1 cellular context compared by ENCODE assay signal in the genomic region with DNA sequence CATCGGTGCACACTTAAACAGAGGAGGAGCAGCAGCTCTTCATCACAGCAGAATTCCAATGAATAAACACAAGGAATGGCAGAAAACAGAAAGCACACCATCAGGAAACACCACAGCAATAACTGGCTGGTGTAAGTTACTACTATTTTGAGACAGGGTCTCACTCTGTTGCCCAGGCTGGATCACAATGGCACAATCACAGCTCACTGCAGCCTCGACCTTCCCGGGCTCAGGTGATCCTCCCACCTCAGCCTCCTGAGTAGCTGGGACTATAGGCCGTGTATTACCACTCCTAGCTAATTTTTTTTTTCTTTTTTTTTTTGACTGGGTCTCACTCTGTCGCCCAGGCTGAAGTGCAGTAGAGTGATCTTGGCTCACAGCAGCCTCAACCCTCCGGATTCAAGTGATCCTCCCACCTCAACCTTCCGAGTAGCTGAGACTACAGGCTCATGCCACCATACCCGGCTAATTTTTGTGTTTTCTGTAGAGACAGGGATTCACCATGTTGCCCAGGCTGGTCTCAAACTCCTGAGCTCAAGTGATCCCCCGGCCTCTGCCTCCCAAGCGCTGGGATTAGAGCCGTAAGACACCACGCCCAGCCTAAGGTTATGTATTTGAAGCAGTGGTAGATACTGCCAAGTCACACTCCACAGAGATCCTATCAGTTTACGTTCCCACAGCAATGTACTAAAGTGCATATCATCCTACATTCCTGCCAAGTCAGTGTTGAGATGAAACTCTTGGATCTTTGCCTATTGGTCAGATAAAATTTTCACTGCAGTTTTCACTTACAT.
A peak's percentile ranks its signal among the peaks of the same experiment; 100 is the strongest.
TF ChIP-seq lines count a peak whose summit lies in the region.

No MANE protein-coding gene starts in this region.

TF ChIP-seq in HepG2, 621 proteins besides CTCF, POLR2A, EP300 and RAD21 (continued from another document and continues in another):
- TF ChIP-seq, protein P1, sequence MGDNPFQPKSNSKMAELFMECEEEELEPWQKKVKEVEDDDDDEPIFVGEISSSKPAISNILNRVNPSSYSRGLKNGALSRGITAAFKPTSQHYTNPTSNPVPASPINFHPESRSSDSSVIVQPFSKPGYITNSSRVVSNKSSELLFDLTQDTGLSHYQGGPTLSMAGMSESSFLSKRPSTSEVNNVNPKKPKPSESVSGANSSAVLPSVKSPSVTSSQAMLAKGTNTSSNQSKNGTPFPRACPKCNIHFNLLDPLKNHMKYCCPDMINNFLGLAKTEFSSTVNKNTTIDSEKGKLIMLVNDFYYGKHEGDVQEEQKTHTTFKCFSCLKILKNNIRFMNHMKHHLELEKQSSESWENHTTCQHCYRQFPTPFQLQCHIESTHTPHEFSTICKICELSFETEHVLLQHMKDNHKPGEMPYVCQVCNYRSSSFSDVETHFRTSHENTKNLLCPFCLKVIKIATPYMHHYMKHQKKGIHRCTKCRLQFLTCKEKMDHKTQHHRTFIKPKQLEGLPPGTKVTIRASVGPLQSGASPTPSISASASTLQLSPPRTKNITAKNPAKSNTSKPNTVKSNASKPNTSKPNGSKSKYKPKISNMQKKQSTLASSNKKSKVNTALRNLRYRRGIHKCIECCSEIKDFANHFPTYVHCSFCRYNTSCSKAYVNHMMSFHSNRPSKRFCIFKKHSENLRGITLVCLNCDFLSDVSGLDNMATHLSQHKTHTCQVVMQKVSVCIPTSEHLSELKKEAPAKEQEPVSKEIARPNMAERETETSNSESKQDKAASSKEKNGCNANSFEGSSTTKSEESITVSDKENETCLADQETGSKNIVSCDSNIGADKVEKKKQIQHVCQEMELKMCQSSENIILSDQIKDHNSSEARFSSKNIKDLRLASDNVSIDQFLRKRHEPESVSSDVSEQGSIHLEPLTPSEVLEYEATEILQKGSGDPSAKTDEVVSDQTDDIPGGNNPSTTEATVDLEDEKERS (CRISPR knock-in tag; IDR thresholded peaks at IDR 0.05) = no peak
- TF ChIP-seq KLF6 (CRISPR knock-in tag; IDR thresholded peaks at IDR 0.05) (no peak), ZNF292 (CRISPR knock-in tag; IDR thresholded peaks at IDR 0.05; ENCODE audit: borderline replicate concordance, low read depth) (no peak), KLF13 (CRISPR knock-in tag; IDR thresholded peaks at IDR 0.05) (no peak), ZNF326 (CRISPR knock-in tag; IDR thresholded peaks at IDR 0.05; ENCODE audit: borderline replicate concordance) (no peak), NFE2L1 (CRISPR knock-in tag; IDR thresholded peaks at IDR 0.05; ENCODE audit: borderline replicate concordance) (no peak), ZSCAN9 (CRISPR knock-in tag; IDR thresholded peaks at IDR 0.05; ENCODE audit: borderline replicate concordance) (no peak), SMAD1 (CRISPR knock-in tag; IDR thresholded peaks at IDR 0.05; ENCODE audit: borderline replicate concordance, low read depth) (no peak), FOXA3 (CRISPR knock-in tag; IDR thresholded peaks at IDR 0.05) (no peak), HIVEP1 (CRISPR knock-in tag; IDR thresholded peaks at IDR 0.05) (no peak), TAF15 (IDR thresholded peaks at IDR 0.05; ENCODE audit: low read depth, low read length, poor library complexity, severe bottlenecking) (no peak), ZNF644 (CRISPR knock-in tag; IDR thresholded peaks at IDR 0.05; ENCODE audit: low read depth) (no peak), DNMT3B (CRISPR knock-in tag; conservative IDR thresholded peaks at IDR 0.05) (no peak), ZNF451 (CRISPR knock-in tag; IDR thresholded peaks at IDR 0.05) (no peak), ZNF10 (CRISPR knock-in tag; IDR thresholded peaks at IDR 0.05; ENCODE audit: borderline replicate concordance, low read depth) (no peak), GATA4 (IDR thresholded peaks at IDR 0.05; ENCODE audit: borderline replicate concordance, low read depth) (no peak), ZNF780A (CRISPR knock-in tag; IDR thresholded peaks at IDR 0.05) (no peak), ZNF619 (CRISPR knock-in tag; IDR thresholded peaks at IDR 0.05) (no peak), ZNF160 (CRISPR knock-in tag; IDR thresholded peaks at IDR 0.05) (no peak), ZNF614 (CRISPR knock-in tag; IDR thresholded peaks at IDR 0.05; ENCODE audit: borderline replicate concordance) (no peak), ZNF205 (CRISPR knock-in tag; IDR thresholded peaks at IDR 0.05) (no peak), AGO1 (IDR thresholded peaks at IDR 0.05; ENCODE audit: low read depth, low read length, poor library complexity, severe bottlenecking) (no peak), IRF2 (CRISPR knock-in tag; IDR thresholded peaks at IDR 0.05) (no peak), TMF1 (CRISPR knock-in tag; IDR thresholded peaks at IDR 0.05; ENCODE audit: low read depth) (0 out of 2 replicates have a peak, but pooled peaks have one; percentile 10), PITX1 (CRISPR knock-in tag; IDR thresholded peaks at IDR 0.05) (no peak; the same call in 1 of the 2 replicates), MAFK (conservative IDR thresholded peaks at IDR 0.05 in 1 of 2, IDR thresholded peaks at IDR 0.05 in 1 of 2; ENCODE audit: low read length in 2 of 2) (peak in 1 of 2 experiments; percentile 47; a peak in 1 of 4 replicates), SAP130 (CRISPR knock-in tag; IDR thresholded peaks at IDR 0.05; ENCODE audit: low read depth) (peak; percentile 34; the same call in 1 of the 2 replicates), ZNF296 (CRISPR knock-in tag; conservative IDR thresholded peaks at IDR 0.05) (no peak), HNF4A (CRISPR knock-in tag; IDR thresholded peaks at IDR 0.05) (peak; percentile 3; the same call in 1 of the 2 replicates), MZF1 (CRISPR knock-in tag; IDR thresholded peaks at IDR 0.05; ENCODE audit: borderline replicate concordance) (no peak), SRSF1 (optimal IDR thresholded peaks at IDR 0.05; ENCODE audit: low read depth, low read length) (no peak), HNRNPH1 (optimal IDR thresholded peaks at IDR 0.05; ENCODE audit: low read depth, low read length) (no peak), ZNF724P (CRISPR knock-in tag; IDR thresholded peaks at IDR 0.05; ENCODE audit: borderline replicate concordance) (no peak), ZNF775 (CRISPR knock-in tag; IDR thresholded peaks at IDR 0.05; ENCODE audit: borderline replicate concordance) (no peak), MBNL3 (CRISPR knock-in tag; conservative IDR thresholded peaks at IDR 0.05) (no peak), ELF3 (CRISPR knock-in tag; IDR thresholded peaks at IDR 0.05) (no peak), SNRNP70 (IDR thresholded peaks at IDR 0.05; ENCODE audit: low read depth, low read length) (no peak), KLF15 (CRISPR knock-in tag; IDR thresholded peaks at IDR 0.05; ENCODE audit: borderline replicate concordance) (no peak), ZSCAN30 (CRISPR knock-in tag; IDR thresholded peaks at IDR 0.05) (no peak)
- TF ChIP-seq, protein P2, sequence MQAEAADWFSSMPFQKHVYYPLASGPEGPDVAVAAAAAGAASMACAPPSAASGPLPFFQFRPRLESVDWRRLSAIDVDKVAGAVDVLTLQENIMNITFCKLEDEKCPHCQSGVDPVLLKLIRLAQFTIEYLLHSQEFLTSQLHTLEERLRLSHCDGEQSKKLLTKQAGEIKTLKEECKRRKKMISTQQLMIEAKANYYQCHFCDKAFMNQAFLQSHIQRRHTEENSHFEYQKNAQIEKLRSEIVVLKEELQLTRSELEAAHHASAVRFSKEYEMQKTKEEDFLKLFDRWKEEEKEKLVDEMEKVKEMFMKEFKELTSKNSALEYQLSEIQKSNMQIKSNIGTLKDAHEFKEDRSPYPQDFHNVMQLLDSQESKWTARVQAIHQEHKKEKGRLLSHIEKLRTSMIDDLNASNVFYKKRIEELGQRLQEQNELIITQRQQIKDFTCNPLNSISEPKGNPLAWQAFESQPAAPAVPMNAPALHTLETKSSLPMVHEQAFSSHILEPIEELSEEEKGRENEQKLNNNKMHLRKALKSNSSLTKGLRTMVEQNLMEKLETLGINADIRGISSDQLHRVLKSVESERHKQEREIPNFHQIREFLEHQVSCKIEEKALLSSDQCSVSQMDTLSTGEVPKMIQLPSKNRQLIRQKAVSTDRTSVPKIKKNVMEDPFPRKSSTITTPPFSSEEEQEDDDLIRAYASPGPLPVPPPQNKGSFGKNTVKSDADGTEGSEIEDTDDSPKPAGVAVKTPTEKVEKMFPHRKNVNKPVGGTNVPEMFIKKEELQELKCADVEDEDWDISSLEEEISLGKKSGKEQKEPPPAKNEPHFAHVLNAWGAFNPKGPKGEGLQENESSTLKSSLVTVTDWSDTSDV (CRISPR knock-in tag; IDR thresholded peaks at IDR 0.05) = no peak
- TF ChIP-seq, protein P3, sequence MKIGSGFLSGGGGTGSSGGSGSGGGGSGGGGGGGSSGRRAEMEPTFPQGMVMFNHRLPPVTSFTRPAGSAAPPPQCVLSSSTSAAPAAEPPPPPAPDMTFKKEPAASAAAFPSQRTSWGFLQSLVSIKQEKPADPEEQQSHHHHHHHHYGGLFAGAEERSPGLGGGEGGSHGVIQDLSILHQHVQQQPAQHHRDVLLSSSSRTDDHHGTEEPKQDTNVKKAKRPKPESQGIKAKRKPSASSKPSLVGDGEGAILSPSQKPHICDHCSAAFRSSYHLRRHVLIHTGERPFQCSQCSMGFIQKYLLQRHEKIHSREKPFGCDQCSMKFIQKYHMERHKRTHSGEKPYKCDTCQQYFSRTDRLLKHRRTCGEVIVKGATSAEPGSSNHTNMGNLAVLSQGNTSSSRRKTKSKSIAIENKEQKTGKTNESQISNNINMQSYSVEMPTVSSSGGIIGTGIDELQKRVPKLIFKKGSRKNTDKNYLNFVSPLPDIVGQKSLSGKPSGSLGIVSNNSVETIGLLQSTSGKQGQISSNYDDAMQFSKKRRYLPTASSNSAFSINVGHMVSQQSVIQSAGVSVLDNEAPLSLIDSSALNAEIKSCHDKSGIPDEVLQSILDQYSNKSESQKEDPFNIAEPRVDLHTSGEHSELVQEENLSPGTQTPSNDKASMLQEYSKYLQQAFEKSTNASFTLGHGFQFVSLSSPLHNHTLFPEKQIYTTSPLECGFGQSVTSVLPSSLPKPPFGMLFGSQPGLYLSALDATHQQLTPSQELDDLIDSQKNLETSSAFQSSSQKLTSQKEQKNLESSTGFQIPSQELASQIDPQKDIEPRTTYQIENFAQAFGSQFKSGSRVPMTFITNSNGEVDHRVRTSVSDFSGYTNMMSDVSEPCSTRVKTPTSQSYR (CRISPR knock-in tag; IDR thresholded peaks at IDR 0.05; ENCODE audit: borderline replicate concordance) = no peak
- TF ChIP-seq, protein P4, sequence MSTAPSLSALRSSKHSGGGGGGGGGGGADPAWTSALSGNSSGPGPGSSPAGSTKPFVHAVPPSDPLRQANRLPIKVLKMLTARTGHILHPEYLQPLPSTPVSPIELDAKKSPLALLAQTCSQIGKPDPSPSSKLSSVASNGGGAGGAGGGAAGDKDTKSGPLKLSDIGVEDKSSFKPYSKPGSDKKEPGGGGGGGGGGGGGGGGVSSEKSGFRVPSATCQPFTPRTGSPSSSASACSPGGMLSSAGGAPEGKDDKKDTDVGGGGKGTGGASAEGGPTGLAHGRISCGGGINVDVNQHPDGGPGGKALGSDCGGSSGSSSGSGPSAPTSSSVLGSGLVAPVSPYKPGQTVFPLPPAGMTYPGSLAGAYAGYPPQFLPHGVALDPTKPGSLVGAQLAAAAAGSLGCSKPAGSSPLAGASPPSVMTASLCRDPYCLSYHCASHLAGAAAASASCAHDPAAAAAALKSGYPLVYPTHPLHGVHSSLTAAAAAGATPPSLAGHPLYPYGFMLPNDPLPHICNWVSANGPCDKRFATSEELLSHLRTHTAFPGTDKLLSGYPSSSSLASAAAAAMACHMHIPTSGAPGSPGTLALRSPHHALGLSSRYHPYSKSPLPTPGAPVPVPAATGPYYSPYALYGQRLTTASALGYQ (CRISPR knock-in tag; IDR thresholded peaks at IDR 0.05) = no peak
- TF ChIP-seq, protein P5, sequence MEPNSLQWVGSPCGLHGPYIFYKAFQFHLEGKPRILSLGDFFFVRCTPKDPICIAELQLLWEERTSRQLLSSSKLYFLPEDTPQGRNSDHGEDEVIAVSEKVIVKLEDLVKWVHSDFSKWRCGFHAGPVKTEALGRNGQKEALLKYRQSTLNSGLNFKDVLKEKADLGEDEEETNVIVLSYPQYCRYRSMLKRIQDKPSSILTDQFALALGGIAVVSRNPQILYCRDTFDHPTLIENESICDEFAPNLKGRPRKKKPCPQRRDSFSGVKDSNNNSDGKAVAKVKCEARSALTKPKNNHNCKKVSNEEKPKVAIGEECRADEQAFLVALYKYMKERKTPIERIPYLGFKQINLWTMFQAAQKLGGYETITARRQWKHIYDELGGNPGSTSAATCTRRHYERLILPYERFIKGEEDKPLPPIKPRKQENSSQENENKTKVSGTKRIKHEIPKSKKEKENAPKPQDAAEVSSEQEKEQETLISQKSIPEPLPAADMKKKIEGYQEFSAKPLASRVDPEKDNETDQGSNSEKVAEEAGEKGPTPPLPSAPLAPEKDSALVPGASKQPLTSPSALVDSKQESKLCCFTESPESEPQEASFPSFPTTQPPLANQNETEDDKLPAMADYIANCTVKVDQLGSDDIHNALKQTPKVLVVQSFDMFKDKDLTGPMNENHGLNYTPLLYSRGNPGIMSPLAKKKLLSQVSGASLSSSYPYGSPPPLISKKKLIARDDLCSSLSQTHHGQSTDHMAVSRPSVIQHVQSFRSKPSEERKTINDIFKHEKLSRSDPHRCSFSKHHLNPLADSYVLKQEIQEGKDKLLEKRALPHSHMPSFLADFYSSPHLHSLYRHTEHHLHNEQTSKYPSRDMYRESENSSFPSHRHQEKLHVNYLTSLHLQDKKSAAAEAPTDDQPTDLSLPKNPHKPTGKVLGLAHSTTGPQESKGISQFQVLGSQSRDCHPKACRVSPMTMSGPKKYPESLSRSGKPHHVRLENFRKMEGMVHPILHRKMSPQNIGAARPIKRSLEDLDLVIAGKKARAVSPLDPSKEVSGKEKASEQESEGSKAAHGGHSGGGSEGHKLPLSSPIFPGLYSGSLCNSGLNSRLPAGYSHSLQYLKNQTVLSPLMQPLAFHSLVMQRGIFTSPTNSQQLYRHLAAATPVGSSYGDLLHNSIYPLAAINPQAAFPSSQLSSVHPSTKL (CRISPR knock-in tag; IDR thresholded peaks at IDR 0.05) = peak; percentile 26; the same call in 1 of the 2 replicates
- TF ChIP-seq, protein P6, sequence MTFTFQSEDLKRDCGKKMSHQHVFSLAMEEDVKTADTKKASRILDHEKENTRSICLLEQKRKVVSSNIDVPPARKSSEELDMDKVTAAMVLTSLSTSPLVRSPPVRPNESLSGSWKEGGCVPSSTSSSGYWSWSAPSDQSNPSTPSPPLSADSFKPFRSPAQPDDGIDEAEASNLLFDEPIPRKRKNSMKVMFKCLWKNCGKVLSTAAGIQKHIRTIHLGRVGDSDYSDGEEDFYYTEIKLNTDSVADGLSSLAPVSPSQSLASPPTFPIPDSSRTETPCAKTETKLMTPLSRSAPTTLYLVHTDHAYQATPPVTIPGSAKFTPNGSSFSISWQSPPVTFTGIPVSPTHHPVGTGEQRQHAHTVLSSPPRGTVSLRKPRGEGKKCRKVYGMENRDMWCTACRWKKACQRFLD (CRISPR knock-in tag; IDR thresholded peaks at IDR 0.05; ENCODE audit: borderline replicate concordance) = no peak
